ENCODE assay signal across 8 cellular contexts in genomic region chr4:128060620-128061565, GRCh38. TPM values are rescaled to one million over a fixed set of nuclear protein-coding genes. Genes with fewer than 3 reads are reported as not detected.
DNase-seq lines count a peak whose midpoint lies in the region; ATAC-seq, FAIRE-seq and TF ChIP-seq lines count a peak whose summit lies in the region.

Gene LARP1B, plus strand, starts transcription at chr4:128061312. Its CDS starts 13,640 bp downstream, at chr4:128074952.

- CTCF ChIA-PET in BJ (lab: Yijun Ruan, JAX) = interaction anchor here (0.6 kb wide), 1 partner anchor 453 kb away, joined by 3 read pairs; no protein-coding TSS in a partner anchor

- no peaks in the 10 kb centered on the region for H3K27me3 ChIP-seq in BJ (ENCODE audit: control insufficient read depth, insufficient read depth, low read length)

- POLR2A ChIA-PET in BJ (lab: Charles Lee) = interaction anchor here (0.6 to 0.9 kb wide), 2 partner anchors 96 to 237 kb away, joined by 3 to 4 read pairs; partner anchors contain the start of genes ABHD18 and MFSD8

- FAIRE-seq in GM19239 (lab: Jason Lieb, UNC) = peak; percentile 97

- intact Hi-C loops in left colon (cut with DNase I, micrococcal nuclease) = loop anchor here in 1 of 2 donors (10.0 kb wide), 1 partner anchor 96 kb away; the partner anchor contains the start of genes ABHD18 and MFSD8

- peak; percentile 84 for ATAC-seq in HG03442 (IDR thresholded peaks at IDR 0.05; ENCODE audit: unreplicated experiment)
- ATAC-seq in left colon = peak; percentile 88

- DNase-seq in BJ (ENCODE audit: low read depth) = peak; percentile 79
- DNase-seq in GM19239 (ENCODE audit: insufficient read length, low spot score) = peak; percentile 97
- DNase-seq in NCI-H510A treated with DMSO at 0.1 percent for 48 hours (lab: John Stamatoyannopoulos, UW) = peak; percentile 86
- peak; percentile 91 to 93 for DNase-seq in activated CD4-positive, alpha-beta T cell treated with anti-CD3 and anti-CD28 coated beads for 4 hours
- peak; percentile 97 for DNase-seq in left colon
- DNase-seq in stimulated activated CD4-positive, alpha-beta T cell treated with anti-CD3 and anti-CD28 coated beads, Interleukin-1b, Interleukin-23, amount 100 ng/mL, for 4 hours (ENCODE audit: low read depth in 2 of 2) = peak; percentile 88 to 94

- H3K36me3 ChIP-seq in BJ (ENCODE audit: control insufficient read depth, insufficient read depth, low read length) = no peaks in the 10 kb centered on the region

- TF ChIP-seq CTCF in BJ (IDR thresholded peaks at IDR 0.05; ENCODE audit: insufficient read depth, low read depth, low read length) = no peak

- peak within 1 kb of the TSS; percentile 85 for H3K27ac ChIP-seq in cingulate gyrus (ENCODE audit: low read depth, low read length)

- peak within 1 kb of the TSS; percentile 91 for H3K4me3 ChIP-seq in BJ (ENCODE audit: low read depth, low read length)

RNA-seq across cellular contexts. Expression of gene LARP1B, which starts in this region (rescaled TPM):
- polyA plus RNA-seq in BJ (2011; rRNA removed) = 4.5 and 8.8 TPM in 2 replicates
- polyA minus RNA-seq in BJ (2011; rRNA and poly(A)+ RNA removed) = 4.4 and 6.3 TPM in 2 replicates
- 10 to 100 TPM; 30.1 to 33.8 TPM for total RNA-seq in left colon

Comparison
In these comparisons a context has a peak if more than half of its experiments do, and no peak if none do; other contexts are left out.
1. Peak in every context shown above with its lines: DNase-seq, ATAC-seq, H3K4me3 ChIP-seq and H3K27ac ChIP-seq.